In genomic region chr16:75374388-75374787, GRCh38 we compare ENCODE assay signal across 10 cellular contexts.
"Had no signal": no experiment of that assay in that cellular context is flagged by ENCODE, and none has a peak within 500 bp of the region (broad histone marks: within the 10 kb centered on the region; RNA-seq: fewer than 3 reads in every experiment).

No MANE protein-coding gene starts in this region.

- H2AFZ ChIP-seq: GM23248 had no signal

- H3K27ac ChIP-seq: GM23248, HL-60, KMS-11 had no signal

- H3K4me2 ChIP-seq: KMS-11 had no signal

- H3K9ac ChIP-seq: GM23248, KMS-11 had no signal

- FAIRE-seq: H54 had no signal

- DNase-seq: GM23248, GOT3, H9, HCEC 1CT, HFFc6, IMR-90, KBM-7 had no signal

- H3K4me3 ChIP-seq: GM23248 had no signal
